Comparison of ENCODE assay signal across 17 cellular contexts in genomic region chr2:206452242-206452641, GRCh38. TPM values are rescaled to one million over a fixed set of nuclear protein-coding genes. Genes with fewer than 3 reads are reported as not detected.
DNase-seq lines count a peak whose midpoint lies in the region; ATAC-seq and TF ChIP-seq lines count a peak whose summit lies in the region.
"Had no signal": no experiment of that assay in that cellular context is flagged by ENCODE, and none has a peak within 500 bp of the region (broad histone marks: within the 10 kb centered on the region; RNA-seq: fewer than 3 reads in every experiment).

No MANE protein-coding gene starts in this region.

- H3K36me3 ChIP-seq in heart left ventricle (no peaks in the 10 kb centered on the region), body of pancreas (replicated peaks in 1 of 2; ENCODE audit: insufficient read depth in 1 of 2, low read depth in 2 of 2) (no peaks in the 10 kb centered on the region), PC-3 (ENCODE audit: low read depth, low read length) (no peaks in the 10 kb centered on the region)
- H3K36me3 ChIP-seq: ascending aorta, prostate gland, WERI-Rb-1 had no signal

- no TSS peak for BruUV-seq in PC-3 (replicated peaks; lab: Mats Ljungman, UMichigan)

- DNase-seq in heart left ventricle (no peak), OCI-M2 (lab: John Stamatoyannopoulos, UW; ENCODE audit: unreplicated experiment) (no peak), body of pancreas (no peak), PC-3 (no peak)
- DNase-seq: activated effector memory CD4-positive, alpha-beta T cell treated with Interleukin-2 at 50 U/mL for 16 hours; Caco-2; naive thymus-derived CD4-positive, alpha-beta T cell; NCI-H1048; SK-N-SH; WERI-Rb-1 had no signal

- POLR2A ChIA-PET in PC-3 (lab: Charles Lee; ENCODE audit: unreplicated experiment) = no interaction called here

- TF ChIP-seq CTCF in heart left ventricle (IDR thresholded peaks at IDR 0.05) (no peak), body of pancreas (IDR thresholded peaks at IDR 0.05) (no peak), PC-3 (conservative IDR thresholded peaks at IDR 0.05; ENCODE audit: low read depth, low read length) (no peak)

- CTCF ChIA-PET in PC-3 (lab: Charles Lee) = no interaction called here

- 36 to 50% (median 40%) methylated on average over 1 of the region's 1 CpG for WGBS in heart left ventricle, 4 donors
- WGBS in body of pancreas, 2 donors = 67 to 73% methylated on average over 1 of the region's 1 CpG

- H3F3A ChIP-seq in PC-3 (ENCODE audit: low read length, unreplicated experiment) = no peaks in the 10 kb centered on the region

- no peaks in the 10 kb centered on the region for H3K9me2 ChIP-seq in PC-3 (replicated peaks; ENCODE audit: low read length)
- H3K9me2 ChIP-seq: SK-N-SH had no signal

- no peak overlapping the region for H2AFZ ChIP-seq in PC-3 (ENCODE audit: low read length)

- no peak overlapping the region for H3K9ac ChIP-seq in PC-3 (ENCODE audit: low read length)
- H3K9ac ChIP-seq: SK-N-SH had no signal

- H3K4me3 ChIP-seq in heart left ventricle (no peak overlapping the region), body of pancreas (no peak overlapping the region), PC-3 (ENCODE audit: low read length) (no peak overlapping the region)
- H3K4me3 ChIP-seq: ascending aorta, prostate gland had no signal

- intact Hi-C loops in heart left ventricle (cut with DNase I) (no loop called here), body of pancreas (cut with DNase I) (no loop called here), PC-3 (cut with micrococcal nuclease) (no loop called here)

- H3K27me3 ChIP-seq in heart left ventricle (peaks cover 0 to 3% (median 0%) of the 10 kb centered on the region in 9 donors), body of pancreas (no peaks in the 10 kb centered on the region), PC-3 (ENCODE audit: low read length) (peaks cover 4% of the 10 kb centered on the region; the same call in 1 of the 2 replicates)
- H3K27me3 ChIP-seq: ascending aorta had no signal

- H3K27ac ChIP-seq in heart left ventricle = peak overlapping the region in 11 of 12 donors; percentile 54 to 81 (median 76)
- H3K27ac ChIP-seq in body of pancreas = no peak overlapping the region
- H3K27ac ChIP-seq in PC-3 (ENCODE audit: low read length) = no peak overlapping the region
- H3K27ac ChIP-seq: ascending aorta, prostate gland, WERI-Rb-1 had no signal

- peaks cover 0 to 26% (median 5%) of the 10 kb centered on the region in 12 donors for H3K4me1 ChIP-seq in heart left ventricle
- no peaks in the 10 kb centered on the region for H3K4me1 ChIP-seq in body of pancreas
- no peaks in the 10 kb centered on the region for H3K4me1 ChIP-seq in PC-3 (ENCODE audit: insufficient read depth, low read length)
- H3K4me1 ChIP-seq: ascending aorta, prostate gland had no signal

- H3K79me2 ChIP-seq in PC-3 (ENCODE audit: low read length) = no peaks in the 10 kb centered on the region

- ATAC-seq in GM18520 (IDR thresholded peaks at IDR 0.05; ENCODE audit: unreplicated experiment) = peak; percentile 39
- ATAC-seq in HG02610 (IDR thresholded peaks at IDR 0.05; ENCODE audit: unreplicated experiment) = peak; percentile 54
- ATAC-seq in HG03442 (IDR thresholded peaks at IDR 0.05; ENCODE audit: unreplicated experiment) = peak; percentile 72
- peak in 1 of 4 donors; percentile 29 for ATAC-seq in heart left ventricle
- ATAC-seq in GM19397 (IDR thresholded peaks at IDR 0.05; ENCODE audit: unreplicated experiment) = no peak
- no peak for ATAC-seq in body of pancreas
- no peak for ATAC-seq in PC-3
- ATAC-seq: naive thymus-derived CD4-positive, alpha-beta T cell had no signal

- H3K4me2 ChIP-seq in PC-3 (ENCODE audit: low read length) = no peak overlapping the region
- H3K4me2 ChIP-seq: SK-N-SH had no signal

- H3K9me3 ChIP-seq in heart left ventricle (no peaks in the 10 kb centered on the region), body of pancreas (no peaks in the 10 kb centered on the region), PC-3 (ENCODE audit: low read length) (no peaks in the 10 kb centered on the region)
- H3K9me3 ChIP-seq: ascending aorta, Caco-2, prostate gland, SK-N-SH had no signal

- no peaks in the 10 kb centered on the region for H4K20me1 ChIP-seq in PC-3 (ENCODE audit: low read length)

- no peak for TF ChIP-seq POLR2A in heart left ventricle (IDR thresholded peaks at IDR 0.05)
- no peak for TF ChIP-seq POLR2A in body of pancreas (IDR thresholded peaks at IDR 0.05)

RNA-seq across cellular contexts. Expression of gene ADAM23, which starts 8.9 kb away (rescaled TPM):
- 10 to 100 TPM; 36.0 to 87.4 (median 71.3) TPM for total RNA-seq in heart left ventricle
- 10 to 100 TPM; 18.6 to 34.1 TPM for polyA plus RNA-seq in heart left ventricle
- under 1 TPM; under 0.01 to 0.26 TPM for total RNA-seq in body of pancreas
- total RNA-seq in PC-3 (2014; rRNA removed) = 0.22 and 0.69 TPM in 2 replicates
- polyA plus RNA-seq: IgD-negative memory B cell had no signal

Comparison
In these comparisons a context has a peak if more than half of its experiments do, and no peak if none do; other contexts are left out.
1. ATAC-seq: peak in GM18520 (single experiment), HG02610 (single experiment) and HG03442 (single experiment); none in GM19397 (single experiment), body of pancreas (single experiment) and PC-3 (single experiment).
2. H3K27ac ChIP-seq: peak in heart left ventricle (11 of 12); none in body of pancreas (0 of 4) and PC-3 (single experiment).
3. RNA of gene ADAM23, which starts 8.9 kb away (total RNA-seq): 36.0 to 87.4 TPM in heart left ventricle; under 0.01 to 0.26 TPM in body of pancreas and 0.22 to 0.69 TPM in PC-3; every median in the first group is over 10 times any median in the second.